19 cellular contexts compared by ENCODE assay signal in genomic region chr11:883527-883926, GRCh38. TPM values are rescaled to one million over a fixed set of nuclear protein-coding genes. Genes with fewer than 3 reads are reported as not detected.
DNase-seq lines count a peak whose midpoint lies in the region; ATAC-seq, FAIRE-seq and TF ChIP-seq lines count a peak whose summit lies in the region.
"Had no signal": no experiment of that assay in that cellular context is flagged by ENCODE, and none has a peak within 500 bp of the region (broad histone marks: within the 10 kb centered on the region; RNA-seq: fewer than 3 reads in every experiment).

No MANE protein-coding gene starts in this region.

- no peak for TF ChIP-seq EP300 in HepG2 (IDR thresholded peaks at IDR 0.05; ENCODE audit: low read depth in 2 of 2, low read length in 2 of 2)
- TF ChIP-seq EP300 in HepG2 (CRISPR knock-in tag; IDR thresholded peaks at IDR 0.05; ENCODE audit: borderline replicate concordance): no peak

- no peaks in the 10 kb centered on the region for H3K9me3 ChIP-seq in HepG2 (ENCODE audit: low read length)
- no peaks in the 10 kb centered on the region for H3K9me3 ChIP-seq in right lobe of liver
- H3K9me3 ChIP-seq in neuronal stem cell (replicated peaks in 1 of 2; ENCODE audit: control insufficient read depth in 2 of 2, insufficient read depth in 1 of 2, low read depth in 1 of 2, low read length in 2 of 2): no peaks in the 10 kb centered on the region

- no peaks in the 10 kb centered on the region for H3K4me1 ChIP-seq in HepG2 (ENCODE audit: insufficient read depth, low read length)
- no peaks in the 10 kb centered on the region for H3K4me1 ChIP-seq in right lobe of liver
- no peaks in the 10 kb centered on the region for H3K4me1 ChIP-seq in neuronal stem cell (ENCODE audit: control insufficient read depth in 2 of 2, insufficient read depth in 1 of 2, low read depth in 1 of 2, low read length in 2 of 2)

- no peak for FAIRE-seq in HepG2 (lab: Jason Lieb, UNC)
- FAIRE-seq in bronchial epithelial cell (lab: Jason Lieb, UNC): peak; percentile 82
- FAIRE-seq: GM12891, GM18507, GM19239, H1 had no signal

- H3K27me3 ChIP-seq in HepG2 (ENCODE audit: control insufficient read depth in 1 of 2, insufficient read depth in 2 of 2, low read length in 2 of 2) (no peaks in the 10 kb centered on the region), right lobe of liver (no peaks in the 10 kb centered on the region), bronchial epithelial cell (ENCODE audit: control insufficient read depth, insufficient read depth, low read length) (no peaks in the 10 kb centered on the region), neuronal stem cell (ENCODE audit: control insufficient read depth in 3 of 3, insufficient read depth in 3 of 3, low read depth in 1 of 3, low read length in 3 of 3) (no peaks in the 10 kb centered on the region)

- WGBS in HepG2 (ENCODE audit: low lambda C conversion rate): no CpG with 5 or more reads among the region's 10 CpGs
- no CpG with 5 or more reads among the region's 10 CpGs for WGBS in right lobe of liver (ENCODE audit: insufficient coverage, low coverage, low lambda C conversion rate, missing lambda C conversion rate)
- no CpG with 5 or more reads among the region's 10 CpGs for WGBS in neuronal stem cell (ENCODE audit: extremely low coverage in 2 of 2, insufficient read length in 2 of 2, insufficient replicate concordance in 1 of 2), 2 donors

- H2BK120ac ChIP-seq in neuronal stem cell (ENCODE audit: low read depth, low read length): no peak overlapping the region

- no peak overlapping the region for H2BK5ac ChIP-seq in neuronal stem cell (ENCODE audit: low read length)

- peaks cover 10% of the 10 kb centered on the region for H3K79me1 ChIP-seq in neuronal stem cell (ENCODE audit: low read depth, low read length)

- H3K79me2 ChIP-seq in HepG2 (ENCODE audit: insufficient read depth, low read length): no peaks in the 10 kb centered on the region

- DNase-seq in HepG2 (ENCODE audit: low spot score) (no peak), right lobe of liver (no peak), RWPE1 (ENCODE audit: low spot score) (no peak), bronchial epithelial cell (ENCODE audit: low read depth) (no peak), neuronal stem cell (ENCODE audit: low spot score) (no peak), foreskin melanocyte (no peak)
- DNase-seq: C1 segment of cervical spinal cord, Calu3, COR-L47, GF-D8, GM23248, H7, HCEC 1CT had no signal

- H3K4me3 ChIP-seq in HepG2 (replicated peaks in 1 of 3; ENCODE audit: insufficient read depth in 1 of 3, low read depth in 2 of 3, low read length in 3 of 3): no peak overlapping the region
- no peak overlapping the region for H3K4me3 ChIP-seq in right lobe of liver
- H3K4me3 ChIP-seq in bronchial epithelial cell (ENCODE audit: low read depth, low read length): no peak overlapping the region
- no peak overlapping the region for H3K4me3 ChIP-seq in neuronal stem cell (ENCODE audit: low read length in 2 of 2)
- H3K4me3 ChIP-seq: GM23248 had no signal

- TF ChIP-seq POLR2A in HepG2 (IDR thresholded peaks at IDR 0.05; ENCODE audit: insufficient read depth in 1 of 2, low read depth in 2 of 2, low read length in 2 of 2) (no peak), right lobe of liver (IDR thresholded peaks at IDR 0.05) (no peak)

- peak overlapping the region; percentile 12 for H3K18ac ChIP-seq in neuronal stem cell (ENCODE audit: low read length)

- ATAC-seq in HepG2 (no peak; the same call in 2 of the 3 replicates), right lobe of liver (no peak), GM18519 (IDR thresholded peaks at IDR 0.05; ENCODE audit: low FRiP score, unreplicated experiment) (no peak), HG02623 (IDR thresholded peaks at IDR 0.05; ENCODE audit: unreplicated experiment) (no peak)

- TF ChIP-seq RAD21 in HepG2 (CRISPR knock-in tag; IDR thresholded peaks at IDR 0.05): no peak

- H3K23ac ChIP-seq in neuronal stem cell (ENCODE audit: low read depth, low read length, poor library complexity): no peak overlapping the region

- no peak overlapping the region for H2BK12ac ChIP-seq in neuronal stem cell (ENCODE audit: low read length)

- TF ChIP-seq CTCF in HepG2 (CRISPR knock-in tag; IDR thresholded peaks at IDR 0.05) (no peak), right lobe of liver (IDR thresholded peaks at IDR 0.05) (no peak), RWPE1 (conservative IDR thresholded peaks at IDR 0.05; ENCODE audit: low read depth) (no peak), bronchial epithelial cell (IDR thresholded peaks at IDR 0.05; ENCODE audit: insufficient read depth, low read length, severe bottlenecking) (no peak)

- no peak overlapping the region for H4K8ac ChIP-seq in neuronal stem cell (ENCODE audit: low read depth, low read length)

- CTCF ChIA-PET in HepG2 (lab: Yijun Ruan, JAX; ENCODE audit: low intra/inter-chr PET ratio, low total read pairs) (no interaction called here), RWPE1 (lab: Yijun Ruan, JAX) (interaction anchor here (0.7 to 1.0 kb wide), 2 partner anchors 36 to 1682 kb away, joined by 3 to 4 read pairs; no protein-coding TSS in a partner anchor)

- POLR2A ChIA-PET in HepG2 (lab: Yijun Ruan, JAX): no interaction called here
- POLR2A ChIA-PET in RWPE1 (lab: Yijun Ruan, JAX; ENCODE audit: low non-redundant PET): no interaction called here

- H2AFZ ChIP-seq in HepG2 (ENCODE audit: low read length): no peak overlapping the region
- no peak overlapping the region for H2AFZ ChIP-seq in neuronal stem cell (ENCODE audit: low read length)
- H2AFZ ChIP-seq: GM23248 had no signal

- no peak overlapping the region for H2AK5ac ChIP-seq in neuronal stem cell (ENCODE audit: low read depth, low read length)

- H3K27ac ChIP-seq in HepG2 (ENCODE audit: extremely low read length, insufficient read depth, low read length) (no peak overlapping the region), right lobe of liver (no peak overlapping the region), RWPE1 (peak overlapping the region; percentile 16; the same call in 1 of the 2 replicates), neuronal stem cell (replicated peaks; ENCODE audit: low read length) (no peak overlapping the region)
- H3K27ac ChIP-seq: GM23248 had no signal

- BruUV-seq in HepG2 (replicated peaks; lab: Mats Ljungman, UMichigan): no TSS peak

- no peak overlapping the region for H4K91ac ChIP-seq in neuronal stem cell (ENCODE audit: low read depth, low read length, poor library complexity)

- H3K9ac ChIP-seq in HepG2 (ENCODE audit: insufficient read depth, low read depth, low read length): no peak overlapping the region
- peak overlapping the region; percentile 10 for H3K9ac ChIP-seq in neuronal stem cell (ENCODE audit: low read depth, low read length, poor library complexity)
- H3K9ac ChIP-seq: GM23248 had no signal

- no peak overlapping the region for H3K4ac ChIP-seq in neuronal stem cell (ENCODE audit: low read length)

- H3K36me3 ChIP-seq in HepG2 (replicated peaks in 1 of 2; ENCODE audit: control insufficient read depth in 1 of 2, insufficient read depth in 2 of 2, low read length in 2 of 2) (peaks cover 9 to 29% of the 10 kb centered on the region in 2 experiments; a peak in 4 of 5 replicates), right lobe of liver (peaks cover 0 to 7% (median 0%) of the 10 kb centered on the region in 4 donors), bronchial epithelial cell (ENCODE audit: control insufficient read depth, insufficient read depth, low read length) (peaks cover 13% of the 10 kb centered on the region), neuronal stem cell (replicated peaks in 1 of 2; ENCODE audit: control insufficient read depth in 2 of 2, insufficient read depth in 2 of 2, low read length in 2 of 2) (peaks cover 39 to 77% of the 10 kb centered on the region in 2 donors)

- in situ Hi-C loops in HepG2 (cut with HindIII; ENCODE audit: extremely low pct_ligation_motif_present, low pct_unique_long_range_greater_than_20kb): loop anchor here (10.0 kb wide), 1 partner anchor 171 kb away; no protein-coding TSS in a partner anchor

- H3K4me2 ChIP-seq in HepG2 (ENCODE audit: low read depth, low read length): no peak overlapping the region
- H3K4me2 ChIP-seq in neuronal stem cell (ENCODE audit: insufficient read depth, low read length, poor library complexity, severe bottlenecking): no peak overlapping the region

- no peaks in the 10 kb centered on the region for H4K20me1 ChIP-seq in HepG2 (ENCODE audit: insufficient read depth, low read length)

- H3K14ac ChIP-seq in neuronal stem cell (ENCODE audit: low read length): no peak overlapping the region

- H2BK15ac ChIP-seq in neuronal stem cell (ENCODE audit: low read length): no peak overlapping the region

- intact Hi-C loops in HepG2 (cut with micrococcal nuclease; ENCODE audit: unreplicated experiment) (no loop called here), right lobe of liver (cut with DNase I) (no loop called here)

RNA-seq across cellular contexts. Expression of gene CHID1, which starts 27.1 kb away (rescaled TPM):
- 39.6 and 65.1 TPM in 2 replicates for total RNA-seq in HepG2 (2016; rRNA removed; fragmentation: Illumina TruSeq; extraction: Trizol)
- total RNA-seq in HepG2 (2016; cell fraction: cytosol; rRNA removed; fragmentation: Illumina TruSeq; extraction: Trizol; ENCODE audit: low read depth): 33.8 and 46.6 TPM in 2 replicates
- total RNA-seq in HepG2 (2016; cell fraction: insoluble cytoplasmic fraction; rRNA removed; fragmentation: Illumina TruSeq; extraction: Trizol): 38.9 and 71.7 TPM in 2 replicates
- 45.9 and 51.6 TPM in 2 replicates for total RNA-seq in HepG2 (2016; cell fraction: membrane; rRNA removed; fragmentation: Illumina TruSeq; extraction: Trizol)
- 60.6 and 61.3 TPM in 2 replicates for total RNA-seq in HepG2 (2016; cell fraction: nucleus; rRNA removed; fragmentation: Illumina TruSeq; extraction: Trizol)
- 93.6 and 102 TPM in 2 replicates for polyA plus RNA-seq in HepG2 (2011; rRNA removed)
- 113 and 124 TPM in 2 replicates for polyA plus RNA-seq in HepG2 (2011; cell fraction: cytosol; rRNA removed)
- 70.7 and 76.1 TPM in 2 replicates for polyA plus RNA-seq in HepG2 (2011; cell fraction: nucleus; rRNA removed)
- 49.7 and 66.2 TPM in 2 replicates for polyA plus RNA-seq in HepG2 (2012)
- 34.4 and 49.9 TPM in 2 replicates for polyA plus RNA-seq in HepG2 (2016; cell fraction: cytosol; fragmentation: Illumina TruSeq; extraction: Trizol; ENCODE audit: low read depth)
- 41.0 and 42.5 TPM in 2 replicates for polyA plus RNA-seq in HepG2 (2016; cell fraction: insoluble cytoplasmic fraction; fragmentation: Illumina TruSeq; extraction: Trizol; ENCODE audit: low read depth)
- polyA plus RNA-seq in HepG2 (2016; cell fraction: membrane; fragmentation: Illumina TruSeq; extraction: Trizol; ENCODE audit: low read depth): 38.3 and 51.4 TPM in 2 replicates
- 96.7 and 105 TPM in 2 replicates for polyA plus RNA-seq in HepG2 (2016; cell fraction: nucleus; fragmentation: Illumina TruSeq; extraction: Trizol; ENCODE audit: insufficient read depth, low read depth)
- 40.3 and 91.1 TPM in 2 replicates for polyA minus RNA-seq in HepG2 (2011; rRNA and poly(A)+ RNA removed; ENCODE audit: low replicate concordance)
- polyA minus RNA-seq in HepG2 (2011; cell fraction: cytosol; rRNA and poly(A)+ RNA removed): 32.6 and 33.2 TPM in 2 replicates
- 25.8 and 26.1 TPM in 2 replicates for polyA minus RNA-seq in HepG2 (2011; cell fraction: nucleus; rRNA and poly(A)+ RNA removed)
- total RNA-seq in right lobe of liver: 100 to 1,000 TPM in 1 of 6 experiments, 10 to 100 TPM in 5; 61.1 to 157 (median 78.7) TPM
- 34.1 and 42.6 TPM in 2 replicates for total RNA-seq in bronchial epithelial cell
- polyA plus RNA-seq in neuronal stem cell (2013, experiment 1 of 2): 42.0 TPM
- polyA plus RNA-seq in neuronal stem cell (2013, experiment 2 of 2): 43.9 TPM

RNA-seq across cellular contexts. Expression of gene TSPAN4, which starts 40.9 kb away (rescaled TPM):
- total RNA-seq in HepG2 (2016; rRNA removed; fragmentation: Illumina TruSeq; extraction: Trizol): 13.2 and 31.7 TPM in 2 replicates
- total RNA-seq in HepG2 (2016; cell fraction: cytosol; rRNA removed; fragmentation: Illumina TruSeq; extraction: Trizol; ENCODE audit: low read depth): 8.9 and 10.0 TPM in 2 replicates
- 12.0 and 31.8 TPM in 2 replicates for total RNA-seq in HepG2 (2016; cell fraction: insoluble cytoplasmic fraction; rRNA removed; fragmentation: Illumina TruSeq; extraction: Trizol)
- 11.0 and 13.5 TPM in 2 replicates for total RNA-seq in HepG2 (2016; cell fraction: membrane; rRNA removed; fragmentation: Illumina TruSeq; extraction: Trizol)
- total RNA-seq in HepG2 (2016; cell fraction: nucleus; rRNA removed; fragmentation: Illumina TruSeq; extraction: Trizol): 26.1 and 32.6 TPM in 2 replicates
- polyA plus RNA-seq in HepG2 (2011; rRNA removed): 68.3 and 88.5 TPM in 2 replicates
- 60.2 and 113 TPM in 2 replicates for polyA plus RNA-seq in HepG2 (2011; cell fraction: cytosol; rRNA removed)
- 232 and 327 TPM in 2 replicates for polyA plus RNA-seq in HepG2 (2011; cell fraction: nucleus; rRNA removed)
- 22.7 and 28.5 TPM in 2 replicates for polyA plus RNA-seq in HepG2 (2012)
- 10.4 TPM in 2 replicates for polyA plus RNA-seq in HepG2 (2016; cell fraction: cytosol; fragmentation: Illumina TruSeq; extraction: Trizol; ENCODE audit: low read depth)
- 11.8 and 12.7 TPM in 2 replicates for polyA plus RNA-seq in HepG2 (2016; cell fraction: insoluble cytoplasmic fraction; fragmentation: Illumina TruSeq; extraction: Trizol; ENCODE audit: low read depth)
- 8.5 and 12.0 TPM in 2 replicates for polyA plus RNA-seq in HepG2 (2016; cell fraction: membrane; fragmentation: Illumina TruSeq; extraction: Trizol; ENCODE audit: low read depth)
- polyA plus RNA-seq in HepG2 (2016; cell fraction: nucleus; fragmentation: Illumina TruSeq; extraction: Trizol; ENCODE audit: insufficient read depth, low read depth): 59.4 and 62.8 TPM in 2 replicates
- polyA minus RNA-seq in HepG2 (2011; rRNA and poly(A)+ RNA removed; ENCODE audit: low replicate concordance): 59.6 and 124 TPM in 2 replicates
- polyA minus RNA-seq in HepG2 (2011; cell fraction: cytosol; rRNA and poly(A)+ RNA removed): 24.9 and 25.9 TPM in 2 replicates
- 16.4 and 16.9 TPM in 2 replicates for polyA minus RNA-seq in HepG2 (2011; cell fraction: nucleus; rRNA and poly(A)+ RNA removed)
- 10 to 100 TPM; 14.9 to 80.6 (median 30.5) TPM for total RNA-seq in right lobe of liver
- 50.8 and 71.6 TPM in 2 replicates for total RNA-seq in bronchial epithelial cell
- 39.4 TPM for polyA plus RNA-seq in neuronal stem cell (2013, experiment 1 of 2)
- 35.6 TPM for polyA plus RNA-seq in neuronal stem cell (2013, experiment 2 of 2)

RNA-seq across cellular contexts. Expression of gene POLR2L, which starts 41.2 kb away (rescaled TPM):
- total RNA-seq in HepG2 (2016; rRNA removed; fragmentation: Illumina TruSeq; extraction: Trizol) (114 and 146 TPM in 2 replicates), right lobe of liver (10 to 100 TPM; 34.5 to 88.1 (median 72.9) TPM), bronchial epithelial cell (8.7 and 51.6 TPM in 2 replicates)
- total RNA-seq in HepG2 (2016; cell fraction: cytosol; rRNA removed; fragmentation: Illumina TruSeq; extraction: Trizol; ENCODE audit: low read depth): 37.0 and 48.5 TPM in 2 replicates
- 113 and 136 TPM in 2 replicates for total RNA-seq in HepG2 (2016; cell fraction: insoluble cytoplasmic fraction; rRNA removed; fragmentation: Illumina TruSeq; extraction: Trizol)
- 68.6 and 79.8 TPM in 2 replicates for total RNA-seq in HepG2 (2016; cell fraction: membrane; rRNA removed; fragmentation: Illumina TruSeq; extraction: Trizol)
- 34.9 and 39.5 TPM in 2 replicates for total RNA-seq in HepG2 (2016; cell fraction: nucleus; rRNA removed; fragmentation: Illumina TruSeq; extraction: Trizol)
- 104 and 115 TPM in 2 replicates for polyA plus RNA-seq in HepG2 (2011; rRNA removed)
- polyA plus RNA-seq in HepG2 (2011; cell fraction: cytosol; rRNA removed): 35.1 and 78.0 TPM in 2 replicates
- polyA plus RNA-seq in HepG2 (2011; cell fraction: nucleus; rRNA removed): 44.7 and 47.4 TPM in 2 replicates
- 57.4 and 93.8 TPM in 2 replicates for polyA plus RNA-seq in HepG2 (2012)
- polyA plus RNA-seq in HepG2 (2016; cell fraction: cytosol; fragmentation: Illumina TruSeq; extraction: Trizol; ENCODE audit: low read depth): 58.6 and 89.5 TPM in 2 replicates
- polyA plus RNA-seq in HepG2 (2016; cell fraction: insoluble cytoplasmic fraction; fragmentation: Illumina TruSeq; extraction: Trizol; ENCODE audit: low read depth): 221 and 225 TPM in 2 replicates
- polyA plus RNA-seq in HepG2 (2016; cell fraction: membrane; fragmentation: Illumina TruSeq; extraction: Trizol; ENCODE audit: low read depth): 90.2 and 102 TPM in 2 replicates
- 84.0 and 90.2 TPM in 2 replicates for polyA plus RNA-seq in HepG2 (2016; cell fraction: nucleus; fragmentation: Illumina TruSeq; extraction: Trizol; ENCODE audit: insufficient read depth, low read depth)
- 129 and 143 TPM in 2 replicates for polyA minus RNA-seq in HepG2 (2011; rRNA and poly(A)+ RNA removed; ENCODE audit: low replicate concordance)
- 35.6 and 37.0 TPM in 2 replicates for polyA minus RNA-seq in HepG2 (2011; cell fraction: cytosol; rRNA and poly(A)+ RNA removed)
- 27.3 and 33.1 TPM in 2 replicates for polyA minus RNA-seq in HepG2 (2011; cell fraction: nucleus; rRNA and poly(A)+ RNA removed)
- polyA plus RNA-seq in neuronal stem cell (2013, experiment 1 of 2): 129 TPM
- polyA plus RNA-seq in neuronal stem cell (2013, experiment 2 of 2): 129 TPM

RNA-seq across cellular contexts. Expression of gene AP2A2, which starts 42.1 kb away (rescaled TPM):
- total RNA-seq in HepG2 (2016; rRNA removed; fragmentation: Illumina TruSeq; extraction: Trizol): 25.7 and 25.9 TPM in 2 replicates
- 22.1 and 25.6 TPM in 2 replicates for total RNA-seq in HepG2 (2016; cell fraction: cytosol; rRNA removed; fragmentation: Illumina TruSeq; extraction: Trizol; ENCODE audit: low read depth)
- total RNA-seq in HepG2 (2016; cell fraction: insoluble cytoplasmic fraction; rRNA removed; fragmentation: Illumina TruSeq; extraction: Trizol): 21.5 and 27.6 TPM in 2 replicates
- 26.2 and 26.6 TPM in 2 replicates for total RNA-seq in HepG2 (2016; cell fraction: membrane; rRNA removed; fragmentation: Illumina TruSeq; extraction: Trizol)
- 26.6 and 31.5 TPM in 2 replicates for total RNA-seq in HepG2 (2016; cell fraction: nucleus; rRNA removed; fragmentation: Illumina TruSeq; extraction: Trizol)
- polyA plus RNA-seq in HepG2 (2011; rRNA removed): 74.5 and 75.7 TPM in 2 replicates
- 39.6 and 44.6 TPM in 2 replicates for polyA plus RNA-seq in HepG2 (2011; cell fraction: cytosol; rRNA removed)
- 182 and 223 TPM in 2 replicates for polyA plus RNA-seq in HepG2 (2011; cell fraction: nucleus; rRNA removed)
- polyA plus RNA-seq in HepG2 (2012): 56.1 and 60.7 TPM in 2 replicates
- polyA plus RNA-seq in HepG2 (2016; cell fraction: cytosol; fragmentation: Illumina TruSeq; extraction: Trizol; ENCODE audit: low read depth): 7.3 and 8.2 TPM in 2 replicates
- polyA plus RNA-seq in HepG2 (2016; cell fraction: insoluble cytoplasmic fraction; fragmentation: Illumina TruSeq; extraction: Trizol; ENCODE audit: low read depth): 31.3 and 36.3 TPM in 2 replicates
- 16.2 and 21.0 TPM in 2 replicates for polyA plus RNA-seq in HepG2 (2016; cell fraction: membrane; fragmentation: Illumina TruSeq; extraction: Trizol; ENCODE audit: low read depth)
- 75.2 and 92.2 TPM in 2 replicates for polyA plus RNA-seq in HepG2 (2016; cell fraction: nucleus; fragmentation: Illumina TruSeq; extraction: Trizol; ENCODE audit: insufficient read depth, low read depth)
- 90.1 and 145 TPM in 2 replicates for polyA minus RNA-seq in HepG2 (2011; rRNA and poly(A)+ RNA removed; ENCODE audit: low replicate concordance)
- 78.0 and 102 TPM in 2 replicates for polyA minus RNA-seq in HepG2 (2011; cell fraction: cytosol; rRNA and poly(A)+ RNA removed)
- 65.8 and 74.2 TPM in 2 replicates for polyA minus RNA-seq in HepG2 (2011; cell fraction: nucleus; rRNA and poly(A)+ RNA removed)
- total RNA-seq in right lobe of liver: 10 to 100 TPM; 41.4 to 66.7 (median 53.8) TPM
- 9.5 and 17.8 TPM in 2 replicates for total RNA-seq in bronchial epithelial cell
- 49.2 TPM for polyA plus RNA-seq in neuronal stem cell (2013, experiment 1 of 2)
- 52.4 TPM for polyA plus RNA-seq in neuronal stem cell (2013, experiment 2 of 2)

RNA-seq across cellular contexts. Expression of gene CD151, which starts 50.8 kb away (rescaled TPM):
- 54.0 and 125 TPM in 2 replicates for total RNA-seq in HepG2 (2016; rRNA removed; fragmentation: Illumina TruSeq; extraction: Trizol)
- total RNA-seq in HepG2 (2016; cell fraction: cytosol; rRNA removed; fragmentation: Illumina TruSeq; extraction: Trizol; ENCODE audit: low read depth): 31.5 and 37.4 TPM in 2 replicates
- 60.0 and 126 TPM in 2 replicates for total RNA-seq in HepG2 (2016; cell fraction: insoluble cytoplasmic fraction; rRNA removed; fragmentation: Illumina TruSeq; extraction: Trizol)
- total RNA-seq in HepG2 (2016; cell fraction: membrane; rRNA removed; fragmentation: Illumina TruSeq; extraction: Trizol): 34.7 and 43.1 TPM in 2 replicates
- 93.4 and 110 TPM in 2 replicates for total RNA-seq in HepG2 (2016; cell fraction: nucleus; rRNA removed; fragmentation: Illumina TruSeq; extraction: Trizol)
- 197 and 287 TPM in 2 replicates for polyA plus RNA-seq in HepG2 (2011; rRNA removed)
- 200 and 252 TPM in 2 replicates for polyA plus RNA-seq in HepG2 (2011; cell fraction: cytosol; rRNA removed)
- 375 and 396 TPM in 2 replicates for polyA plus RNA-seq in HepG2 (2011; cell fraction: nucleus; rRNA removed)
- polyA plus RNA-seq in HepG2 (2012): 93.8 and 141 TPM in 2 replicates
- polyA plus RNA-seq in HepG2 (2016; cell fraction: cytosol; fragmentation: Illumina TruSeq; extraction: Trizol; ENCODE audit: low read depth): 36.4 and 45.9 TPM in 2 replicates
- polyA plus RNA-seq in HepG2 (2016; cell fraction: insoluble cytoplasmic fraction; fragmentation: Illumina TruSeq; extraction: Trizol; ENCODE audit: low read depth): 54.8 and 63.7 TPM in 2 replicates
- 41.9 and 45.5 TPM in 2 replicates for polyA plus RNA-seq in HepG2 (2016; cell fraction: membrane; fragmentation: Illumina TruSeq; extraction: Trizol; ENCODE audit: low read depth)
- polyA plus RNA-seq in HepG2 (2016; cell fraction: nucleus; fragmentation: Illumina TruSeq; extraction: Trizol; ENCODE audit: insufficient read depth, low read depth): 208 and 218 TPM in 2 replicates
- 312 and 492 TPM in 2 replicates for polyA minus RNA-seq in HepG2 (2011; rRNA and poly(A)+ RNA removed; ENCODE audit: low replicate concordance)
- polyA minus RNA-seq in HepG2 (2011; cell fraction: cytosol; rRNA and poly(A)+ RNA removed): 90.0 and 90.8 TPM in 2 replicates
- 60.9 and 80.8 TPM in 2 replicates for polyA minus RNA-seq in HepG2 (2011; cell fraction: nucleus; rRNA and poly(A)+ RNA removed)
- total RNA-seq in right lobe of liver: 100 to 1,000 TPM in 5 of 6 experiments, 10 to 100 TPM in 1; 70.8 to 156 (median 135) TPM
- 321 and 324 TPM in 2 replicates for total RNA-seq in bronchial epithelial cell
- 74.1 TPM for polyA plus RNA-seq in neuronal stem cell (2013, experiment 1 of 2)
- polyA plus RNA-seq in neuronal stem cell (2013, experiment 2 of 2): 74.3 TPM
